Comparison of ENCODE assay signal across 23 cellular contexts in genomic region chrX:153614818-153615217, GRCh38. TPM values are rescaled to one million over a fixed set of nuclear protein-coding genes. Genes with fewer than 3 reads are reported as not detected.
"Had no signal": no experiment of that assay in that cellular context is flagged by ENCODE, and none has a peak within 500 bp of the region (broad histone marks: within the 10 kb centered on the region; RNA-seq: fewer than 3 reads in every experiment).

No MANE protein-coding gene starts in this region.

- H3K9me3 Mint-ChIP-seq: activated CD4-positive, alpha-beta memory T cell treated with anti-CD3 and anti-CD28 coated beads for 36 hours; activated naive CD4-positive, alpha-beta T cell treated with anti-CD3 and anti-CD28 coated beads, Interleukin-2, amount 50 U/mL, for 24 hours; activated T-cell treated with anti-CD3 and anti-CD28 coated beads, Interleukin-2, amount 50 U/mL, for 4 hours; WTC11 had no signal

- H3K27ac Mint-ChIP-seq: activated CD4-positive, alpha-beta memory T cell treated with anti-CD3 and anti-CD28 coated beads for 36 hours; activated naive CD4-positive, alpha-beta T cell treated with anti-CD3 and anti-CD28 coated beads, Interleukin-2, amount 50 U/mL, for 24 hours; WTC11 had no signal

- DNase-seq: activated CD4-positive, alpha-beta memory T cell treated with anti-CD3 and anti-CD28 coated beads for 36 hours; activated CD4-positive, alpha-beta T cell treated with anti-CD3 and anti-CD28 coated beads for 48 hours; activated CD8-positive, alpha-beta memory T cell treated with anti-CD3 and anti-CD28 coated beads for 24 hours; activated gamma-delta T cell; activated T-cell treated with anti-CD3 and anti-CD28 coated beads, Interleukin-2, amount 50 U/mL, for 4 hours; amygdala; brain microvascular endothelial cell; colonic mucosa; NCI-H1105 treated with DMSO at 0.1 percent for 48 hours; NCI-H1436 treated with DMSO at 0.1 percent for 48 hours; NCI-H187; NCI-H2081; NCI-H524; Peyer's patch; Right ventricle myocardium superior; SJCRH30; SK-N-SH had no signal

- ATAC-seq: activated T-cell treated with anti-CD3 and anti-CD28 coated beads, Interleukin-2, amount 50 U/mL, for 4 hours; WTC11 had no signal

- H3K4me1 Mint-ChIP-seq: WTC11 had no signal

- H3K4me3 Mint-ChIP-seq: activated CD4-positive, alpha-beta memory T cell treated with anti-CD3 and anti-CD28 coated beads for 36 hours; activated naive CD4-positive, alpha-beta T cell treated with anti-CD3 and anti-CD28 coated beads, Interleukin-2, amount 50 U/mL, for 24 hours; activated T-cell treated with anti-CD3 and anti-CD28 coated beads, Interleukin-2, amount 50 U/mL, for 4 hours; WTC11 had no signal

- H3K9me3 ChIP-seq: colonic mucosa, Peyer's patch, SJCRH30, SK-N-SH had no signal

- H3K4me2 ChIP-seq: KMS-11, SK-N-SH had no signal

- H3K36me3 ChIP-seq: brain microvascular endothelial cell, cardiac muscle cell, colonic mucosa, Peyer's patch, SJCRH30 had no signal

- H3K9ac ChIP-seq: KMS-11, SK-N-SH had no signal

- H3K4me3 ChIP-seq: cardiac muscle cell, colonic mucosa, Peyer's patch, SJCRH30 had no signal

- H3K36me3 Mint-ChIP-seq: activated CD4-positive, alpha-beta memory T cell treated with anti-CD3 and anti-CD28 coated beads for 36 hours; activated naive CD4-positive, alpha-beta T cell treated with anti-CD3 and anti-CD28 coated beads, Interleukin-2, amount 50 U/mL, for 24 hours; WTC11 had no signal

- H3K27me3 ChIP-seq: colonic mucosa, Peyer's patch, SJCRH30 had no signal

- H3K4me1 ChIP-seq: colonic mucosa, SJCRH30 had no signal

- H3K27ac ChIP-seq: brain microvascular endothelial cell, cardiac muscle cell, colonic mucosa, KMS-11, Peyer's patch, RWPE1, SJCRH30 had no signal

- H3K27me3 Mint-ChIP-seq: activated CD4-positive, alpha-beta memory T cell treated with anti-CD3 and anti-CD28 coated beads for 36 hours; activated naive CD4-positive, alpha-beta T cell treated with anti-CD3 and anti-CD28 coated beads, Interleukin-2, amount 50 U/mL, for 24 hours had no signal

RNA-seq across cellular contexts. Expression of gene DUSP9, which starts 32.2 kb away (rescaled TPM):
- total RNA-seq: Peyer's patch; Right ventricle myocardium superior; T-helper 1 cell treated with Interleukin-12 subunit alpha and Interleukin-12 subunit beta and Interleukin-4 antibody, amounts not matched to agents 30 ng/mL and 1 ng/mL, for 36 hours had no signal

RNA-seq across cellular contexts. Expression of gene PNCK, which starts 58.8 kb away (rescaled TPM):
- total RNA-seq: SJCRH30; T-helper 1 cell treated with Interleukin-12 subunit alpha and Interleukin-12 subunit beta and Interleukin-4 antibody, amounts not matched to agents 30 ng/mL and 1 ng/mL, for 36 hours had no signal
